ENCODE assay signal across 1 cellular context in genomic region chr16:88606146-88606757, GRCh38.
TF ChIP-seq lines count a peak whose summit lies in the region.

No MANE protein-coding gene starts in this region.

TF ChIP-seq in H1, 55 proteins besides CTCF, POLR2A, EP300 and RAD21:
- TF ChIP-seq KDM4A (IDR thresholded peaks at IDR 0.05; ENCODE audit: low read depth, low read length, severe bottlenecking): no peak
- no peak for TF ChIP-seq MAX (IDR thresholded peaks at IDR 0.05)
- TF ChIP-seq CEBPB (IDR thresholded peaks at IDR 0.05; ENCODE audit: low read depth, low read length): peak; percentile 37; the same call in 1 of the 2 replicates
- no peak for TF ChIP-seq CHD1 (IDR thresholded peaks at IDR 0.05; ENCODE audit: low read depth, low read length)
